Comparison of ENCODE assay signal across 8 cellular contexts in genomic region chr5:129904667-129905466, GRCh38. TPM values are rescaled to one million over a fixed set of nuclear protein-coding genes. Genes with fewer than 3 reads are reported as not detected.
DNase-seq lines count a peak whose midpoint lies in the region; FAIRE-seq and TF ChIP-seq lines count a peak whose summit lies in the region.

No MANE protein-coding gene starts in this region.

- no peak for TF ChIP-seq EP300 in H1 (IDR thresholded peaks at IDR 0.05; ENCODE audit: borderline replicate concordance in 1 of 2, low read depth in 2 of 2, low read length in 2 of 2)

- H3K23ac ChIP-seq in H9 (ENCODE audit: insufficient read length, low read depth, low read length) (no peak overlapping the region), H1 (ENCODE audit: insufficient read length) (no peak overlapping the region)

- peaks cover 51% of the 10 kb centered on the region for H3K27me3 Mint-ChIP-seq in H9 (ENCODE audit: low read depth)

- H4K20me1 ChIP-seq in H9 (ENCODE audit: control insufficient read depth, insufficient read depth, insufficient read length) (no peaks in the 10 kb centered on the region), H1 (replicated peaks in 1 of 2; ENCODE audit: control insufficient read depth in 1 of 2, insufficient read depth in 2 of 2, low read length in 2 of 2) (no peaks in the 10 kb centered on the region)

- H3K4me3 ChIP-seq in H1 (ENCODE audit: extremely low read depth in 1 of 4, insufficient read depth in 2 of 4, low read depth in 3 of 4, low read length in 4 of 4) (peak overlapping the region; percentile 61 to 80 (median 73)), mononuclear cell (ENCODE audit: low read length) (peak overlapping the region; percentile 2), uterus (peak overlapping the region; percentile 49 to 51)

- no CpG with 5 or more reads among the region's 103 CpGs for WGBS in H9 (ENCODE audit: extremely low coverage, insufficient read length, low lambda C conversion rate)
- 2% methylated on average over 30 of the region's 103 CpGs; no CpG with 5 or more reads in 1 of the 2 experiments for WGBS in H1 (ENCODE audit: extremely low coverage in 1 of 2, insufficient coverage in 1 of 2, insufficient read length in 1 of 2, insufficient replicate concordance in 2 of 2, low coverage in 1 of 2, low lambda C conversion rate in 2 of 2, missing lambda C conversion rate in 1 of 2), 2 experiments

- intact Hi-C loops in uterus (cut with DNase I; ENCODE audit: low total_unique reads) = no loop called here

- no peak for TF ChIP-seq POLR2A in H1 (IDR thresholded peaks at IDR 0.05; ENCODE audit: control extremely low read depth in 1 of 2, low read depth in 2 of 2, low read length in 2 of 2)
- no peak for TF ChIP-seq POLR2A in uterus (IDR thresholded peaks at IDR 0.05)

- no peaks in the 10 kb centered on the region for H3K79me1 ChIP-seq in H9 (ENCODE audit: insufficient read depth, low read depth, low read length, poor library complexity, severe bottlenecking)
- H3K79me1 ChIP-seq in H1 (ENCODE audit: low read depth, low read length) = no peaks in the 10 kb centered on the region

- H3K23me2 ChIP-seq in H9 (ENCODE audit: insufficient read length, low read depth, low read length, poor library complexity, severe bottlenecking) (peaks cover 21% of the 10 kb centered on the region), H1 (ENCODE audit: low read depth, low read length) (peaks cover 25% of the 10 kb centered on the region)

- no peak overlapping the region for H2AFZ ChIP-seq in H9 (ENCODE audit: low read length)
- no peak overlapping the region; the same call in 1 of the 2 replicates for H2AFZ ChIP-seq in H1 (ENCODE audit: low read length)

- no peaks in the 10 kb centered on the region for H3K36me3 ChIP-seq in H1 (ENCODE audit: control insufficient read depth in 2 of 4, insufficient read depth in 4 of 4, low read length in 3 of 4)
- no peaks in the 10 kb centered on the region for H3K36me3 ChIP-seq in uterus

- no peak overlapping the region for H3T11ph ChIP-seq in H9 (ENCODE audit: low read length)

- H3K9ac ChIP-seq in H9 (ENCODE audit: extremely low read depth, insufficient read length, low read length) (peak overlapping the region; percentile 12), H1 (replicated peaks in 1 of 4; ENCODE audit: extremely low read depth in 1 of 4, low read depth in 3 of 4, low read length in 3 of 4) (peak overlapping the region in 1 of 4 experiments; percentile 40; a peak in 1 of 7 replicates)

- peaks cover 16 to 18% of the 10 kb centered on the region in 2 experiments for H3K4me1 Mint-ChIP-seq in H9

- no peak overlapping the region for H4K5ac ChIP-seq in H9 (ENCODE audit: insufficient read length, low read depth, low read length)
- no peak overlapping the region for H4K5ac ChIP-seq in H1 (ENCODE audit: insufficient read length, low read depth, low read length)

- POLR2A ChIA-PET in H1 (lab: Charles Lee; ENCODE audit: partially characterized antibody) = no interaction called here

- H3K14ac ChIP-seq in H9 (ENCODE audit: insufficient read depth, low read length) (peak overlapping the region; percentile 65; the same call in 1 of the 2 replicates), H1 (ENCODE audit: insufficient read length) (no peak overlapping the region)

- peak; percentile 36 for DNase-seq in GM13977 (ENCODE audit: low spot score)
- peak; percentile 34 for DNase-seq in H9
- peak; percentile 70 for DNase-seq in OCI-M1 (lab: John Stamatoyannopoulos, UW)
- DNase-seq in H1 (ENCODE audit: low read depth in 1 of 2, low spot score in 2 of 2) = peak in 1 of 2 experiments; percentile 67
- DNase-seq in uterus = peak; percentile 14 to 19
- DNase-seq in NCI-H1930 (lab: John Stamatoyannopoulos, UW) = no peak
- DNase-seq in amniotic stem cell (lab: John Stamatoyannopoulos, UW) = no peak

- H3K27ac Mint-ChIP-seq in H9 = no peak overlapping the region

- CTCF ChIA-PET in H1 (lab: Charles Lee; ENCODE audit: partially characterized antibody) = interaction anchor here (1.1 kb wide), 3 partner anchors 135 to 1101 kb away, joined by 3 to 5 read pairs (median 3); no protein-coding TSS in a partner anchor

- no peak for FAIRE-seq in H1 (lab: Jason Lieb, UNC)

- H2BK12ac ChIP-seq in H9 (ENCODE audit: insufficient read length, low read depth, low read length) (no peak overlapping the region), H1 (ENCODE audit: low read depth, low read length) (no peak overlapping the region)

- H3K4me1 ChIP-seq in H9 (ENCODE audit: insufficient read depth, low read length) = no peaks in the 10 kb centered on the region
- peaks cover 0 to 12% (median 4%) of the 10 kb centered on the region in 4 experiments; a peak in 6 of 7 replicates for H3K4me1 ChIP-seq in H1 (replicated peaks in 1 of 4; ENCODE audit: control insufficient read depth in 3 of 4, insufficient read depth in 4 of 4, low read length in 3 of 4)
- peaks cover 10% of the 10 kb centered on the region for H3K4me1 ChIP-seq in mononuclear cell (ENCODE audit: insufficient read depth, low read length)
- H3K4me1 ChIP-seq in uterus = no peaks in the 10 kb centered on the region

- peak overlapping the region; percentile 70 to 87 for H3K4me3 Mint-ChIP-seq in H9

- no peaks in the 10 kb centered on the region for H3K79me2 ChIP-seq in H9 (ENCODE audit: insufficient read depth, low read length)
- H3K79me2 ChIP-seq in H1 (ENCODE audit: control insufficient read depth in 1 of 2, insufficient read depth in 2 of 2, low read length in 2 of 2) = no peaks in the 10 kb centered on the region

- H3K9me3 ChIP-seq in H9 (ENCODE audit: control insufficient read depth, low read depth, low read length) (no peaks in the 10 kb centered on the region), H1 (ENCODE audit: insufficient read depth in 2 of 2, low read depth in 1 of 2, low read length in 1 of 2) (no peaks in the 10 kb centered on the region), mononuclear cell (ENCODE audit: low read depth, low read length) (no peaks in the 10 kb centered on the region), uterus (no peaks in the 10 kb centered on the region)

- no peaks in the 10 kb centered on the region; a peak in 1 of 5 replicates for H3K9me3 Mint-ChIP-seq in H9

- peaks cover 13% of the 10 kb centered on the region; the same call in 1 of the 2 replicates for H3K27me3 ChIP-seq in H9 (ENCODE audit: insufficient read depth, low read length)
- peaks cover 1 to 39% (median 28%) of the 10 kb centered on the region in 4 experiments for H3K27me3 ChIP-seq in H1 (replicated peaks in 1 of 4; ENCODE audit: control insufficient read depth in 3 of 4, extremely low read depth in 1 of 4, insufficient read depth in 3 of 4, low read length in 3 of 4)
- peaks cover 61% of the 10 kb centered on the region for H3K27me3 ChIP-seq in mononuclear cell (ENCODE audit: insufficient read depth, low read length)
- H3K27me3 ChIP-seq in uterus = no peaks in the 10 kb centered on the region

- H2BK20ac ChIP-seq in H9 (ENCODE audit: low read depth, low read length, poor library complexity, severe bottlenecking) = no peak overlapping the region
- no peak overlapping the region for H2BK20ac ChIP-seq in H1 (ENCODE audit: low read length)

- H3K4me2 ChIP-seq in H9 (ENCODE audit: insufficient read depth, insufficient read length, low read length) = peak overlapping the region; percentile 69
- peak overlapping the region; percentile 99 to 100 for H3K4me2 ChIP-seq in H1 (ENCODE audit: insufficient read depth in 1 of 2, low read depth in 2 of 2, low read length in 2 of 2)

- H4K8ac ChIP-seq in H9 (replicated peaks; ENCODE audit: insufficient read length, low read depth, low read length) (no peak overlapping the region), H1 (ENCODE audit: extremely low read depth, insufficient read depth, low read length) (peak overlapping the region; percentile 84; the same call in 1 of the 2 replicates)

- H2BK5ac ChIP-seq in H9 (ENCODE audit: insufficient read length, low read length) (no peak overlapping the region), H1 (ENCODE audit: low read depth, low read length) (no peak overlapping the region)

- H2BK15ac ChIP-seq in H9 (ENCODE audit: low read depth, low read length) (no peak overlapping the region), H1 (ENCODE audit: low read length) (0 out of 2 replicates have a peak overlapping the region, but pooled peaks have one; percentile 84)

- H3K36me3 Mint-ChIP-seq in H9 (ENCODE audit: insufficient read depth in 1 of 3, low read depth in 3 of 3) = no peaks in the 10 kb centered on the region; a peak in 1 of 7 replicates

- in situ Hi-C loops in GM13977 (cut with MboI; ENCODE audit: low pct_unique_long_range_greater_than_20kb, low sequenced_read_pairs, unreplicated experiment) = no loop called here

- H4K91ac ChIP-seq in H9 (ENCODE audit: insufficient read length, low read depth, low read length) = no peak overlapping the region
- H4K91ac ChIP-seq in H1 (replicated peaks; ENCODE audit: insufficient read length, low read length) = no peak overlapping the region

- H3K27ac ChIP-seq in H9 (ENCODE audit: insufficient read length, low read depth, low read length) (no peak overlapping the region), H1 (ENCODE audit: low read depth, low read length) (no peak overlapping the region), uterus (peak overlapping the region; percentile 66 to 83)

- H3K4ac ChIP-seq in H9 (ENCODE audit: low read depth, low read length) (no peak overlapping the region), H1 (replicated peaks; ENCODE audit: insufficient read length, low read depth, low read length) (no peak overlapping the region)

- H3K56ac ChIP-seq in H9 (ENCODE audit: insufficient read length, low read depth, low read length) (no peak overlapping the region), H1 (replicated peaks; ENCODE audit: insufficient read length, low read depth, low read length) (no peak overlapping the region)

- H3K18ac ChIP-seq in H9 (ENCODE audit: insufficient read length, low read depth, low read length) = no peak overlapping the region
- peak overlapping the region; percentile 67; the same call in 1 of the 2 replicates for H3K18ac ChIP-seq in H1 (ENCODE audit: extremely low read depth, low read length)

- TF ChIP-seq CTCF in GM13977 (IDR thresholded peaks at IDR 0.05; ENCODE audit: extremely low read depth, insufficient read depth, missing control alignments) (no peak), H9 (conservative IDR thresholded peaks at IDR 0.05) (no peak), H1 (IDR thresholded peaks at IDR 0.05; ENCODE audit: control extremely low read depth in 1 of 3, insufficient read depth in 1 of 3, low read depth in 1 of 3, low read length in 3 of 3) (no peak), uterus (IDR thresholded peaks at IDR 0.05) (no peak)

- no peak overlapping the region for H2AK5ac ChIP-seq in H9 (ENCODE audit: insufficient read length, low read length)
- no peak overlapping the region for H2AK5ac ChIP-seq in H1 (ENCODE audit: low read depth, low read length)

- no peak overlapping the region for H2BK120ac ChIP-seq in H9 (ENCODE audit: low read depth, low read length, poor library complexity, severe bottlenecking)
- no peak overlapping the region for H2BK120ac ChIP-seq in H1 (replicated peaks; ENCODE audit: low read depth, low read length)

- no peak for TF ChIP-seq RAD21 in H1 (IDR thresholded peaks at IDR 0.05 in 1 of 2, conservative IDR thresholded peaks at IDR 0.05 in 1 of 2; ENCODE audit: low read depth in 2 of 2, low read length in 2 of 2)

RNA-seq across cellular contexts. Expression of gene CHSY3, which starts 0.6 kb away (rescaled TPM):
- 0.37 and 0.42 TPM in 2 replicates for total RNA-seq in H9 (2021)
- 1.4 and 1.8 TPM in 2 replicates for total RNA-seq in H1 (2021; fragmentation: NEBNext Ultra II Directional; extraction: Animal tissue kit (Norgen Biotek cat#: 25700))
- polyA plus RNA-seq in H1 (2011; rRNA removed) = 0.24 and 0.28 TPM in 2 replicates
- polyA plus RNA-seq in H1 (2011; cell fraction: cytosol; rRNA removed) = 0.31 TPM
- polyA plus RNA-seq in H1 (2011; cell fraction: nucleus; rRNA removed) = 0.50 TPM
- polyA plus RNA-seq in H1 (2012, experiment 1 of 2) = 0.38 to 0.93 TPM (median 0.70 TPM) in 4 replicates
- polyA plus RNA-seq in H1 (2012, experiment 2 of 2) = 0.16 TPM
- polyA plus RNA-seq in H1 (2013, experiment 1 of 2) = 1.3 TPM
- 1.3 TPM for polyA plus RNA-seq in H1 (2013, experiment 2 of 2)
- polyA minus RNA-seq in H1 (2011; rRNA and poly(A)+ RNA removed) = 0.66 and 1.0 TPM in 2 replicates
- 0.66 TPM for polyA minus RNA-seq in H1 (2011; cell fraction: cytosol; rRNA and poly(A)+ RNA removed)
- 2.3 TPM for polyA minus RNA-seq in H1 (2011; cell fraction: nucleus; rRNA and poly(A)+ RNA removed)
- 0.10 TPM for total RNA-seq in mononuclear cell
- 10 to 100 TPM in 1 of 4 donors, 1 to 10 TPM in 1, under 1 TPM in 1, not detected in 1; 0.77 to 22.1 (median 2.8) TPM for total RNA-seq in uterus

Comparison
In these comparisons a context has a peak if more than half of its experiments do, and no peak if none do; other contexts are left out.
1. DNase-seq: peak in GM13977 (single experiment), H9 (single experiment), OCI-M1 (single experiment) and uterus (2 of 2); none in NCI-H1930 (0 of 2) and amniotic stem cell (single experiment).
2. H3K27ac ChIP-seq: peak in uterus (2 of 2); none in H9 (single experiment) and H1 (single experiment).
3. H3K4me3 ChIP-seq: peak in every context shown above with its lines; median percentile 73 in H1; 50 in uterus; 2 in mononuclear cell.